ENCODE assay signal across 8 cellular contexts in the genomic region with DNA sequence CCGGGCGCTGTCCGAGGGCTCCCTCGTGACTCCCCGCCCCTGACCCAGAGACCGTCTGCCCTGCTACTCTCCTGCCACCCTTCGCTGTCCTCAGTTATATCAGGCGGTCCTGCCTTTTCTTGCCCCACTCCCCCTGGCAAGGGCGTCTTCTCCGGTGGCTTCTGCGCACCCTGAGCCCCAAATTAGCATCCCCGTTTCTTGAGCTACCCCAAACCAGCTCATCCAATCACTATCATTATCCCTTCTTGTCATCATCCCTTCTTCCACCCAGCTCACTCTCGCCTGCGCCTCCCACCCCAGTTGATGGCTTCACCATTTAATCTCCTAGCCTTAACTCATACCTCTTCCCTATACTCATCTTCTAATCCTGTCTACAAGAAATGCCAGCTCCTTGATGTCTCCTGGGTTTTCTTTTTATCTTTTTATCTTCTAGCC. TPM values are rescaled to one million over a fixed set of nuclear protein-coding genes. Genes with fewer than 3 reads are reported as not detected.
DNase-seq lines count a peak whose midpoint lies in the region; ATAC-seq and TF ChIP-seq lines count a peak whose summit lies in the region.

No MANE protein-coding gene starts in this region.

- no peak overlapping the region for H3K9ac ChIP-seq in rectal smooth muscle tissue (ENCODE audit: low read length)

- POLR2A ChIA-PET in BJ (lab: Charles Lee): no interaction called here
- POLR2A ChIA-PET in WTC11 (lab: Charles Lee): interaction anchor here (0.6 to 1.0 kb wide), 2 partner anchors 43 to 181 kb away, joined by 3 to 4 read pairs; no protein-coding TSS in a partner anchor

- peaks cover 16% of the 10 kb centered on the region for H3K27me3 Mint-ChIP-seq in WTC11 (ENCODE audit: low read depth)

- H3K36me3 ChIP-seq in BJ (ENCODE audit: control insufficient read depth, insufficient read depth, low read length) (no peaks in the 10 kb centered on the region), rectal smooth muscle tissue (ENCODE audit: control insufficient read depth, insufficient read depth, low read length) (no peaks in the 10 kb centered on the region)

- H3K4me1 ChIP-seq in rectal smooth muscle tissue (ENCODE audit: control insufficient read depth, insufficient read depth, low read length): peaks cover 13% of the 10 kb centered on the region

- H3K4me3 ChIP-seq in BJ (ENCODE audit: low read depth, low read length): peak overlapping the region; percentile 89
- peak overlapping the region; percentile 90 for H3K4me3 ChIP-seq in rectal smooth muscle tissue (ENCODE audit: low read length)

- peaks cover 23% of the 10 kb centered on the region for H3K4me1 Mint-ChIP-seq in WTC11

- H3K27me3 ChIP-seq in BJ (ENCODE audit: control insufficient read depth, insufficient read depth, low read length): no peaks in the 10 kb centered on the region
- H3K27me3 ChIP-seq in rectal smooth muscle tissue (ENCODE audit: control insufficient read depth, insufficient read depth, low read length): no peaks in the 10 kb centered on the region

- H3K27ac Mint-ChIP-seq in WTC11: no peak overlapping the region; the same call in none of the 2 replicates

- no peaks in the 10 kb centered on the region for H3K36me3 Mint-ChIP-seq in WTC11

- intact Hi-C loops in Right ventricle myocardium superior (cut with DNase I): no loop called here

- DNase-seq in BJ (ENCODE audit: low read depth) (no peak), HCEC 1CT (peak; percentile 14), WTC11 (ENCODE audit: low spot score) (no peak), Right ventricle myocardium superior (no peak), NCI-H748 (lab: John Stamatoyannopoulos, UW; ENCODE audit: unreplicated experiment) (no peak)
- DNase-seq in activated effector memory CD4-positive, alpha-beta T cell treated with Interleukin-2 at 50 U/mL for 16 hours: no peak

- ATAC-seq in WTC11 (peak; percentile 55), Right ventricle myocardium superior (ENCODE audit: poor library complexity) (peak; percentile 69), GM19035 (IDR thresholded peaks at IDR 0.05; ENCODE audit: unreplicated experiment) (no peak)

- peak overlapping the region; percentile 82 for H3K27ac ChIP-seq in rectal smooth muscle tissue (ENCODE audit: low read depth, low read length)

- TF ChIP-seq CTCF in BJ (IDR thresholded peaks at IDR 0.05; ENCODE audit: insufficient read depth, low read depth, low read length) (no peak), WTC11 (IDR thresholded peaks at IDR 0.05) (no peak)

- H3K9me3 Mint-ChIP-seq in WTC11: no peaks in the 10 kb centered on the region

- H3K4me3 Mint-ChIP-seq in WTC11: peak overlapping the region; percentile 99

- CTCF ChIA-PET in BJ (lab: Yijun Ruan, JAX): interaction anchor here (0.6 to 4.7 kb wide), 8 partner anchors 8 to 184 kb away, joined by 3 to 25 read pairs (median 4); no protein-coding TSS in a partner anchor
- CTCF ChIA-PET in WTC11 (lab: Charles Lee): interaction anchor here (0.7 to 3.0 kb wide), 8 partner anchors 11 to 270 kb away, joined by 3 to 44 read pairs (median 4); partner anchors contain the start of gene XIRP1

TF ChIP-seq in WTC11, 78 proteins besides CTCF, POLR2A, EP300 and RAD21:
- no peak for TF ChIP-seq FOXJ3 (CRISPR knock-in tag; IDR thresholded peaks at IDR 0.05; ENCODE audit: borderline replicate concordance)
- no peak for TF ChIP-seq ZNF121 (CRISPR knock-in tag; IDR thresholded peaks at IDR 0.05)

RNA-seq across cellular contexts. Expression of gene TTC21A, which starts 0.4 kb away (rescaled TPM):
- 2.3 and 3.1 TPM in 2 replicates for polyA plus RNA-seq in BJ (2011; rRNA removed)
- polyA minus RNA-seq in BJ (2011; rRNA and poly(A)+ RNA removed): 3.0 and 4.4 TPM in 2 replicates
- total RNA-seq in WTC11 (2021) (3.8 to 4.6 TPM (median 4.4 TPM) in 3 replicates), Right ventricle myocardium superior (2.0 TPM)

RNA-seq across cellular contexts. Expression of gene GORASP1, which starts 0.5 kb away (rescaled TPM):
- 58.3 and 87.0 TPM in 2 replicates for polyA plus RNA-seq in BJ (2011; rRNA removed)
- 45.8 and 64.5 TPM in 2 replicates for polyA minus RNA-seq in BJ (2011; rRNA and poly(A)+ RNA removed)
- total RNA-seq in WTC11 (2021) (44.6 to 50.7 TPM (median 47.4 TPM) in 3 replicates), Right ventricle myocardium superior (48.4 TPM)

RNA-seq across cellular contexts. Expression of gene CSRNP1, which starts 45.5 kb away (rescaled TPM):
- polyA plus RNA-seq in BJ (2011; rRNA removed): 8.1 and 14.8 TPM in 2 replicates
- polyA minus RNA-seq in BJ (2011; rRNA and poly(A)+ RNA removed): 16.5 and 20.5 TPM in 2 replicates
- total RNA-seq in WTC11 (2021) (8.0 to 8.7 TPM (median 8.5 TPM) in 3 replicates), Right ventricle myocardium superior (11.4 TPM)

RNA-seq across cellular contexts. Expression of gene WDR48, which starts 56.1 kb away (rescaled TPM):
- polyA plus RNA-seq in BJ (2011; rRNA removed): 20.1 and 33.0 TPM in 2 replicates
- 19.3 and 19.6 TPM in 2 replicates for polyA minus RNA-seq in BJ (2011; rRNA and poly(A)+ RNA removed)
- total RNA-seq in WTC11 (2021) (35.5 to 40.9 TPM (median 40.9 TPM) in 3 replicates), Right ventricle myocardium superior (33.1 TPM)

RNA-seq across cellular contexts. Expression of gene SCN11A, which starts 56.1 kb away (rescaled TPM):
- polyA plus RNA-seq in BJ (2011; rRNA removed): 0.02 and 0.04 TPM in 2 replicates
- polyA minus RNA-seq in BJ (2011; rRNA and poly(A)+ RNA removed): not detected in 2 replicates
- 0.13 to 0.27 TPM (median 0.25 TPM) in 3 replicates for total RNA-seq in WTC11 (2021)
- 0.05 TPM for total RNA-seq in Right ventricle myocardium superior
